8 cellular contexts compared by ENCODE assay signal in the genomic region with DNA sequence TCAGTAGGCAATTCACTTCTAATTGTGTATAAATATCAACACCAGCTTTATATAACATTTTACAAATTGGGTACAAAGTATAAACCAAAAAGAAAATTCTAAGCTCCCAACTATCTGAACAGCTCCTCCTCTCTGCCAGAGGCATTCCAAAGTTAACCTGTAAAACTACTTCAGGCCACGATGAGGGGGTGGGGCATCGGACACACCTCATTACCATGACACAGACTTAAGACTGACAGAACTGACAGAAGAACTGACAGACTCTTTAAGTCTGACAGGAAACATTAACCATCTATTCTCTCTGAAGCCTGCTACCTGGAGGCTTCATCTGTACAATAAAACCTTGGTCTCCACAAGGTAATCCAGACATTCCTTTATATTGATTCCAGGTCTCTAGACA. TPM values are rescaled to one million over a fixed set of nuclear protein-coding genes. Genes with fewer than 3 reads are reported as not detected.
DNase-seq lines count a peak whose midpoint lies in the region; ATAC-seq, FAIRE-seq and TF ChIP-seq lines count a peak whose summit lies in the region.

No MANE protein-coding gene starts in this region.

- H3K36me3 ChIP-seq in left ventricle myocardium inferior (no peaks in the 10 kb centered on the region), K562 (ENCODE audit: control insufficient read depth, insufficient read depth, low read length) (peaks cover 20% of the 10 kb centered on the region), mesendoderm (ENCODE audit: control insufficient read depth, insufficient read depth, low read length) (no peaks in the 10 kb centered on the region), uterus (no peaks in the 10 kb centered on the region)

- H2AFZ ChIP-seq in K562 (ENCODE audit: low read depth, low read length) = no peak overlapping the region

- peaks cover 14% of the 10 kb centered on the region for H3K79me1 ChIP-seq in mesendoderm (ENCODE audit: low read length)

- no peak for TF ChIP-seq EP300 in K562 (IDR thresholded peaks at IDR 0.05; ENCODE audit: low read length)

- no peak overlapping the region for H3K23ac ChIP-seq in mesendoderm (ENCODE audit: low read length)

- no peak overlapping the region for H3K4me2 ChIP-seq in K562 (ENCODE audit: insufficient read depth, low read length)
- no peak overlapping the region for H3K4me2 ChIP-seq in mesendoderm (ENCODE audit: low read length)

- H3K9me3 ChIP-seq in left ventricle myocardium inferior (replicated peaks) (no peaks in the 10 kb centered on the region), K562 (replicated peaks; ENCODE audit: control insufficient read depth, insufficient read depth, low read depth, low read length) (no peaks in the 10 kb centered on the region), uterus (no peaks in the 10 kb centered on the region)

- FAIRE-seq in K562 (lab: Jason Lieb, UNC) = no peak

- H3K4ac ChIP-seq in mesendoderm (ENCODE audit: low read depth, low read length) = no peak overlapping the region

- CTCF ChIA-PET in K562 (lab: Yijun Ruan, JAX; ENCODE audit: low intra/inter-chr PET ratio) = no interaction called here

- H3K79me2 ChIP-seq in K562 (ENCODE audit: control insufficient read depth, insufficient read depth, low read length) (peaks cover 97% of the 10 kb centered on the region), mesendoderm (ENCODE audit: control insufficient read depth, insufficient read depth, low read length) (peaks cover 21% of the 10 kb centered on the region)

- no peak overlapping the region for H2BK5ac ChIP-seq in mesendoderm (ENCODE audit: low read length)

- H3K56ac ChIP-seq in mesendoderm (ENCODE audit: low read length) = no peak overlapping the region

- WGBS in K562 (ENCODE audit: insufficient coverage, low coverage, missing lambda C conversion rate) = 15% methylated on average over 2 of the region's 2 CpGs
- no CpG with 5 or more reads among the region's 2 CpGs for WGBS in mesendoderm (ENCODE audit: extremely low coverage, insufficient coverage, low lambda C conversion rate)

- H3K4me3 ChIP-seq in left ventricle myocardium inferior (peak overlapping the region; percentile 51), K562 (no peak overlapping the region), mesendoderm (ENCODE audit: low read length) (no peak overlapping the region), uterus (no peak overlapping the region)

- TF ChIP-seq RAD21 in K562 (CRISPR knock-in tag; conservative IDR thresholded peaks at IDR 0.05 in 1 of 2, IDR thresholded peaks at IDR 0.05 in 1 of 2) = no peak

- TF ChIP-seq POLR2A in K562 (conservative IDR thresholded peaks at IDR 0.05) = no peak
- TF ChIP-seq POLR2A in uterus (IDR thresholded peaks at IDR 0.05) = no peak

- ATAC-seq in Right ventricle myocardium inferior = no peak
- no peak for ATAC-seq in K562
- no peak for ATAC-seq in HG03025 (IDR thresholded peaks at IDR 0.05; ENCODE audit: low FRiP score, unreplicated experiment)

- intact Hi-C loops in left ventricle myocardium inferior (cut with micrococcal nuclease) (loop anchor here (5.0 kb wide), 1 partner anchor 35 kb away; no protein-coding TSS in a partner anchor), Right ventricle myocardium inferior (cut with DNase I) (no loop called here), K562 (cut with micrococcal nuclease) (no loop called here), uterus (cut with DNase I; ENCODE audit: low total_unique reads) (no loop called here)

- no peak overlapping the region for H3K18ac ChIP-seq in mesendoderm (ENCODE audit: low read length)

- TF ChIP-seq CTCF in left ventricle myocardium inferior (IDR thresholded peaks at IDR 0.05; ENCODE audit: borderline replicate concordance) (no peak), K562 (IDR thresholded peaks at IDR 0.05 in 2 of 3, conservative IDR thresholded peaks at IDR 0.05 in 1 of 3; ENCODE audit: insufficient read depth in 2 of 3, low read depth in 1 of 3, low read length in 3 of 3) (no peak), uterus (IDR thresholded peaks at IDR 0.05) (no peak)

- in situ Hi-C loops in K562 (cut with MboI) = no loop called here

- H3K27ac ChIP-seq in left ventricle myocardium inferior (replicated peaks) = peak overlapping the region; percentile 96
- H3K27ac ChIP-seq in K562 (ENCODE audit: extremely low read depth, low read depth, low read length) = no peak overlapping the region
- H3K27ac ChIP-seq in mesendoderm (ENCODE audit: low read depth, low read length) = no peak overlapping the region
- peak overlapping the region; percentile 90 to 98 for H3K27ac ChIP-seq in uterus

- no peak overlapping the region for H2BK120ac ChIP-seq in mesendoderm (ENCODE audit: low read depth, low read length)

- no peaks in the 10 kb centered on the region for H3K27me3 ChIP-seq in left ventricle myocardium inferior (ENCODE audit: low read depth)
- H3K27me3 ChIP-seq in K562 (ENCODE audit: control insufficient read depth in 2 of 2, insufficient read depth in 2 of 2, low read length in 2 of 2) = no peaks in the 10 kb centered on the region
- no peaks in the 10 kb centered on the region for H3K27me3 ChIP-seq in mesendoderm (ENCODE audit: insufficient read depth, low read length, poor library complexity)
- H3K27me3 ChIP-seq in uterus = no peaks in the 10 kb centered on the region

- H2AK5ac ChIP-seq in mesendoderm (ENCODE audit: low read length) = no peak overlapping the region

- no TSS peak for BruUV-seq in K562 (replicated peaks; lab: Mats Ljungman, UMichigan)

- H2BK15ac ChIP-seq in mesendoderm (replicated peaks; ENCODE audit: low read depth) = no peak overlapping the region

- H3K9ac ChIP-seq in K562 (ENCODE audit: insufficient read depth in 1 of 2, low read depth in 2 of 2, low read length in 2 of 2) (no peak overlapping the region), mesendoderm (ENCODE audit: low read length) (no peak overlapping the region)

- H3K9me1 ChIP-seq in K562 (ENCODE audit: control insufficient read depth, insufficient read depth, low read length) = peaks cover 12% of the 10 kb centered on the region

- peaks cover 94% of the 10 kb centered on the region for H3K4me1 ChIP-seq in left ventricle myocardium inferior
- H3K4me1 ChIP-seq in K562 (replicated peaks in 1 of 2; ENCODE audit: control insufficient read depth in 2 of 2, insufficient read depth in 2 of 2, low read length in 2 of 2) = peaks cover 29 to 68% of the 10 kb centered on the region in 2 experiments
- peaks cover 13% of the 10 kb centered on the region for H3K4me1 ChIP-seq in mesendoderm (ENCODE audit: control insufficient read depth, low read depth, low read length)
- peaks cover 6 to 17% of the 10 kb centered on the region in 2 donors for H3K4me1 ChIP-seq in uterus

- DNase-seq in left ventricle myocardium inferior (no peak), Right ventricle myocardium inferior (ENCODE audit: missing footprints) (no peak), K562 (ENCODE audit: extremely low read depth in 1 of 4, low spot score in 3 of 4) (peak; percentile 42 to 58 (median 53)), mesendoderm (peak; percentile 65), uterus (no peak), COLO668 (lab: John Stamatoyannopoulos, UW; ENCODE audit: unreplicated experiment) (no peak), NCI-H1417 (lab: John Stamatoyannopoulos, UW) (no peak)

- H4K8ac ChIP-seq in mesendoderm (ENCODE audit: low read depth, low read length) = no peak overlapping the region

- POLR2A ChIA-PET in K562 (lab: Yijun Ruan, JAX) = interaction anchor here (0.7 to 3.1 kb wide), 5 partner anchors 8 to 462 kb away, joined by 3 to 23 read pairs (median 4); partner anchors contain the start of gene ESYT2

- H4K20me1 ChIP-seq in K562 (replicated peaks; ENCODE audit: control insufficient read depth, insufficient read depth, low read length) = peaks cover 50% of the 10 kb centered on the region

- no peak overlapping the region for H4K5ac ChIP-seq in mesendoderm (ENCODE audit: low read length)

RNA-seq across cellular contexts. Expression of gene ESYT2, which starts 12.3 kb away (rescaled TPM):
- total RNA-seq in left ventricle myocardium inferior = 41.1 TPM
- 42.5 TPM for total RNA-seq in Right ventricle myocardium inferior
- 111 and 160 TPM in 2 replicates for total RNA-seq in K562 (2011; cell fraction: chromatin; rRNA removed; ENCODE audit: low replicate concordance)
- 87.6 and 91.1 TPM in 2 replicates for total RNA-seq in K562 (2011; cell fraction: nucleolus; rRNA removed)
- total RNA-seq in K562 (2011; cell fraction: nucleoplasm; rRNA removed) = 118 and 155 TPM in 2 replicates
- 64.7 and 68.7 TPM in 2 replicates for total RNA-seq in K562 (2014; rRNA removed)
- total RNA-seq in K562 (2014; rRNA removed; fragmentation: Illumina TruSeq; extraction: Trizol) = 70.9 and 72.5 TPM in 2 replicates
- 63.1 and 67.1 TPM in 2 replicates for total RNA-seq in K562 (2015; rRNA removed; fragmentation: Illumina TruSeq; extraction: Trizol)
- 62.4 and 67.5 TPM in 2 replicates for total RNA-seq in K562 (2021)
- 57.5 and 86.9 TPM in 2 replicates for polyA plus RNA-seq in K562 (2011; rRNA removed)
- polyA plus RNA-seq in K562 (2011; cell fraction: cytosol; rRNA removed) = 44.1 and 45.9 TPM in 2 replicates
- 43.3 and 60.6 TPM in 2 replicates for polyA plus RNA-seq in K562 (2011; cell fraction: nucleus; rRNA removed)
- polyA plus RNA-seq in K562 (2012) = 47.5 and 54.2 TPM in 2 replicates
- 55.5 and 58.2 TPM in 2 replicates for polyA plus RNA-seq in K562 (2014; fragmentation: Illumina TruSeq; extraction: Trizol)
- polyA plus RNA-seq in K562 (2014; fragmentation: Nextera tagmentation; extraction: Ambion mirVana) = 1 to 10 TPM; 5.8 to 8.3 TPM
- polyA plus RNA-seq in K562 (2014; rRNA removed) = 44.0 and 45.2 TPM in 2 replicates
- polyA minus RNA-seq in K562 (2011; rRNA and poly(A)+ RNA removed) = 119 and 154 TPM in 2 replicates
- 70.0 and 93.0 TPM in 2 replicates for polyA minus RNA-seq in K562 (2011; cell fraction: cytosol; rRNA and poly(A)+ RNA removed)
- 35.4 and 43.4 TPM in 2 replicates for polyA minus RNA-seq in K562 (2011; cell fraction: nucleus; rRNA and poly(A)+ RNA removed)
- 14.6 TPM for polyA plus RNA-seq in mesendoderm (2013, experiment 1 of 2)
- 14.7 TPM for polyA plus RNA-seq in mesendoderm (2013, experiment 2 of 2)
- total RNA-seq in uterus = 100 to 1,000 TPM in 2 of 4 donors, 10 to 100 TPM in 2; 91.6 to 159 (median 100) TPM

RNA-seq across cellular contexts. Expression of gene DYNC2I1, which starts 39.4 kb away (rescaled TPM):
- total RNA-seq in left ventricle myocardium inferior = 31.1 TPM
- 26.6 TPM for total RNA-seq in Right ventricle myocardium inferior
- total RNA-seq in K562 (2011; cell fraction: chromatin; rRNA removed; ENCODE audit: low replicate concordance) = 95.4 and 308 TPM in 2 replicates
- 44.7 and 52.6 TPM in 2 replicates for total RNA-seq in K562 (2011; cell fraction: nucleolus; rRNA removed)
- total RNA-seq in K562 (2011; cell fraction: nucleoplasm; rRNA removed) = 111 and 142 TPM in 2 replicates
- total RNA-seq in K562 (2014; rRNA removed) = 24.7 and 28.3 TPM in 2 replicates
- 21.9 and 24.0 TPM in 2 replicates for total RNA-seq in K562 (2014; rRNA removed; fragmentation: Illumina TruSeq; extraction: Trizol)
- total RNA-seq in K562 (2015; rRNA removed; fragmentation: Illumina TruSeq; extraction: Trizol) = 17.7 and 20.6 TPM in 2 replicates
- total RNA-seq in K562 (2021) = 23.1 and 27.1 TPM in 2 replicates
- polyA plus RNA-seq in K562 (2011; rRNA removed) = 33.3 and 37.9 TPM in 2 replicates
- 44.5 and 61.9 TPM in 2 replicates for polyA plus RNA-seq in K562 (2011; cell fraction: cytosol; rRNA removed)
- polyA plus RNA-seq in K562 (2011; cell fraction: nucleus; rRNA removed) = 138 and 267 TPM in 2 replicates
- 27.1 and 46.7 TPM in 2 replicates for polyA plus RNA-seq in K562 (2012)
- 20.3 and 36.5 TPM in 2 replicates for polyA plus RNA-seq in K562 (2014; fragmentation: Illumina TruSeq; extraction: Trizol)
- polyA plus RNA-seq in K562 (2014; fragmentation: Nextera tagmentation; extraction: Ambion mirVana) = 1 to 10 TPM; 1.3 to 1.6 TPM
- 39.3 and 42.5 TPM in 2 replicates for polyA plus RNA-seq in K562 (2014; rRNA removed)
- polyA minus RNA-seq in K562 (2011; rRNA and poly(A)+ RNA removed) = 42.0 and 45.1 TPM in 2 replicates
- 20.7 and 21.2 TPM in 2 replicates for polyA minus RNA-seq in K562 (2011; cell fraction: cytosol; rRNA and poly(A)+ RNA removed)
- polyA minus RNA-seq in K562 (2011; cell fraction: nucleus; rRNA and poly(A)+ RNA removed) = 40.8 and 41.6 TPM in 2 replicates
- polyA plus RNA-seq in mesendoderm (2013, experiment 1 of 2) = 5.0 TPM
- polyA plus RNA-seq in mesendoderm (2013, experiment 2 of 2) = 4.4 TPM
- total RNA-seq in uterus = 10 to 100 TPM; 10.5 to 36.6 (median 23.3) TPM

Comparison
In these comparisons a context has a peak if more than half of its experiments do, and no peak if none do; other contexts are left out.
1. DNase-seq: peak in K562 (4 of 4) and mesendoderm (single experiment); none in left ventricle myocardium inferior (single experiment), Right ventricle myocardium inferior (single experiment), uterus (0 of 2), COLO668 (single experiment) and NCI-H1417 (0 of 3).
2. H3K27ac ChIP-seq: peak in left ventricle myocardium inferior (single experiment) and uterus (2 of 2); none in K562 (single experiment) and mesendoderm (single experiment).